9 cellular contexts compared by ENCODE assay signal in the genomic region with DNA sequence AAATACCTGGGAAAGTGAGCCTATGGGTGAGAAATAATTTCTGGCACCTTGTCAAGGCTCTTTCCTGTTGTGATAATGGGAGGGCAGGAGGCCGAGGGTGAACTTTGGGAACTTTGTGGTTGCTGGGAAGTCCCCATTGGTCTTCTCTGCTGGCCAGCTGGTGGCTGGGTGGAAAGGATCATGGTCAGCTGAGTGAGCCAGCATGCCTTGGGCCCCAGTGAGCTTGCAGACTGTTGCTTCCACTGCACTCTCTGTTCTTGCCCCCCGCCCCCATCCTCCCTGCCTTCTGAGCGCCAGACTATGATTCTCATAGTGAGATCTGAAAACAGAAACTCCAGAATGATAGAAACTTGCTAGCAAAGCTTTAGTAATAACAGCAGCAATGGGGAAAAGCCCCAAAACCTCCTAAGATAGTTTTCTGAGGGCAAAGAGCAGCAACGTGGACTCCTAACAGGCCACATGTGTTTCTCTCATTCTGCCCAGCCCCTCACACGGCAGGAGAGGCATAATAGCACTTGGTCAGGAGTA.
A peak's percentile ranks its signal among the peaks of the same experiment; 100 is the strongest.
DNase-seq lines count a peak whose midpoint lies in the region; ATAC-seq and TF ChIP-seq lines count a peak whose summit lies in the region.
"Had no signal": no experiment of that assay in that cellular context is flagged by ENCODE, and none has a peak within 500 bp of the region (broad histone marks: within the 10 kb centered on the region; RNA-seq: fewer than 3 reads in every experiment).

No MANE protein-coding gene starts in this region.

- TF ChIP-seq EP300 in suprapubic skin (IDR thresholded peaks at IDR 0.05), result no peak

- no peak overlapping the region for H2AK5ac ChIP-seq in neuronal stem cell (ENCODE audit: low read depth, low read length)

- H3K9ac ChIP-seq in neuronal stem cell (ENCODE audit: low read depth, low read length, poor library complexity), result no peak overlapping the region

- peaks cover 12% of the 10 kb centered on the region for H3K27me3 Mint-ChIP-seq in stimulated activated naive CD8-positive, alpha-beta T cell treated with anti-CD3 and anti-CD28 coated beads, Interleukin-15, amount 100 ng/mL, for 72 hours
- H3K27me3 Mint-ChIP-seq in T-cell, result peaks cover 3% of the 10 kb centered on the region in 2 donors

- peak; percentile 85 for DNase-seq in activated effector memory CD4-positive, alpha-beta T cell treated with anti-CD3 and anti-CD28 coated beads, Interleukin-2, amount 50 U/mL, for 16 hours
- DNase-seq in activated effector memory CD4-positive, alpha-beta T cell treated with Interleukin-2 at 50 U/mL for 16 hours, result no peak
- DNase-seq in activated CD8-positive, alpha-beta memory T cell treated with anti-CD3 and anti-CD28 coated beads, Interleukin-2, amount 50 U/mL, for 24 hours (ENCODE audit: extremely low read depth), result peak; percentile 31
- DNase-seq in stimulated activated naive CD8-positive, alpha-beta T cell treated with anti-CD3 and anti-CD28 coated beads, Interleukin-15, amount 100 ng/mL, for 72 hours, result peak; percentile 63 to 82
- DNase-seq in suprapubic skin (ENCODE audit: low spot score in 2 of 2), result no peak
- DNase-seq in T-cell, result no peak
- no peak for DNase-seq in neuronal stem cell (ENCODE audit: low spot score)

- H3K79me1 ChIP-seq in neuronal stem cell (ENCODE audit: low read depth, low read length), result no peaks in the 10 kb centered on the region

- no peak for TF ChIP-seq POLR2A in suprapubic skin (IDR thresholded peaks at IDR 0.05)

- peak; percentile 68 for ATAC-seq in HG02970 (IDR thresholded peaks at IDR 0.05; ENCODE audit: low FRiP score, unreplicated experiment)
- peak; percentile 78 for ATAC-seq in stimulated activated naive CD8-positive, alpha-beta T cell treated with anti-CD3 and anti-CD28 coated beads, Interleukin-15, amount 100 ng/mL, for 72 hours
- no peak for ATAC-seq in T-cell (replicated peaks in 1 of 4)

- H2AFZ ChIP-seq in neuronal stem cell (ENCODE audit: low read length), result no peak overlapping the region

- no peak overlapping the region for H3K14ac ChIP-seq in neuronal stem cell (ENCODE audit: low read length)

- H3K4me3 ChIP-seq in suprapubic skin, result no peak overlapping the region
- no peak overlapping the region for H3K4me3 ChIP-seq in neuronal stem cell (ENCODE audit: low read length in 2 of 2)

- H3K4me1 Mint-ChIP-seq in stimulated activated naive CD8-positive, alpha-beta T cell treated with anti-CD3 and anti-CD28 coated beads, Interleukin-15, amount 100 ng/mL, for 72 hours, result peaks cover 48% of the 10 kb centered on the region
- H3K4me1 Mint-ChIP-seq in T-cell, result peaks cover 7 to 26% (median 15%) of the 10 kb centered on the region in 3 donors

- WGBS in suprapubic skin, result 71% methylated on average over 5 of the region's 5 CpGs
- no CpG with 5 or more reads among the region's 5 CpGs for WGBS in neuronal stem cell (ENCODE audit: extremely low coverage in 2 of 2, insufficient read length in 2 of 2, insufficient replicate concordance in 1 of 2), 2 donors

- no peaks in the 10 kb centered on the region for H3K4me1 ChIP-seq in suprapubic skin
- peaks cover 0 to 11% of the 10 kb centered on the region in 2 donors for H3K4me1 ChIP-seq in neuronal stem cell (ENCODE audit: control insufficient read depth in 2 of 2, insufficient read depth in 1 of 2, low read depth in 1 of 2, low read length in 2 of 2)

- H3K23ac ChIP-seq in neuronal stem cell (ENCODE audit: low read depth, low read length, poor library complexity), result no peak overlapping the region

- H3K9me3 Mint-ChIP-seq in stimulated activated naive CD8-positive, alpha-beta T cell treated with anti-CD3 and anti-CD28 coated beads, Interleukin-15, amount 100 ng/mL, for 72 hours, result no peaks in the 10 kb centered on the region
- no peaks in the 10 kb centered on the region for H3K9me3 Mint-ChIP-seq in T-cell

- H3K27ac ChIP-seq in suprapubic skin (no peak overlapping the region), neuronal stem cell (replicated peaks; ENCODE audit: low read length) (no peak overlapping the region)
- H3K27ac ChIP-seq: HL-60 had no signal

- CTCF ChIA-PET in T-cell (lab: Charles Lee), result interaction anchor here in 1 of 2 donors (0.7 kb wide), 1 partner anchor 14 kb away, joined by 3 read pairs; no protein-coding TSS in a partner anchor

- H2BK120ac ChIP-seq in neuronal stem cell (ENCODE audit: low read depth, low read length), result no peak overlapping the region

- H3K27ac Mint-ChIP-seq in stimulated activated naive CD8-positive, alpha-beta T cell treated with anti-CD3 and anti-CD28 coated beads, Interleukin-15, amount 100 ng/mL, for 72 hours, result peak overlapping the region; percentile 42 to 87
- H3K27ac Mint-ChIP-seq in T-cell, result no peak overlapping the region

- POLR2A ChIA-PET in T-cell (lab: Charles Lee), result no interaction called here

- no peak overlapping the region for H2BK5ac ChIP-seq in neuronal stem cell (ENCODE audit: low read length)

- no peaks in the 10 kb centered on the region for H3K36me3 ChIP-seq in suprapubic skin
- H3K36me3 ChIP-seq in neuronal stem cell (replicated peaks in 1 of 2; ENCODE audit: control insufficient read depth in 2 of 2, insufficient read depth in 2 of 2, low read length in 2 of 2), result no peaks in the 10 kb centered on the region

- no peak overlapping the region for H2BK15ac ChIP-seq in neuronal stem cell (ENCODE audit: low read length)

- H2BK12ac ChIP-seq in neuronal stem cell (ENCODE audit: low read length), result no peak overlapping the region

- H3K4me2 ChIP-seq in neuronal stem cell (ENCODE audit: insufficient read depth, low read length, poor library complexity, severe bottlenecking), result no peak overlapping the region

- no peak overlapping the region for H3K18ac ChIP-seq in neuronal stem cell (ENCODE audit: low read length)

- no peak overlapping the region for H3K4ac ChIP-seq in neuronal stem cell (ENCODE audit: low read length)

- H3K9me3 ChIP-seq in suprapubic skin, result no peaks in the 10 kb centered on the region
- H3K9me3 ChIP-seq in neuronal stem cell (replicated peaks in 1 of 2; ENCODE audit: control insufficient read depth in 2 of 2, insufficient read depth in 1 of 2, low read depth in 1 of 2, low read length in 2 of 2), result no peaks in the 10 kb centered on the region

- no peak overlapping the region for H4K91ac ChIP-seq in neuronal stem cell (ENCODE audit: low read depth, low read length, poor library complexity)

- H3K4me3 Mint-ChIP-seq in stimulated activated naive CD8-positive, alpha-beta T cell treated with anti-CD3 and anti-CD28 coated beads, Interleukin-15, amount 100 ng/mL, for 72 hours, result peak overlapping the region; percentile 43 to 70
- H3K4me3 Mint-ChIP-seq in T-cell, result no peak overlapping the region

- no peaks in the 10 kb centered on the region for H3K36me3 Mint-ChIP-seq in T-cell

- no peaks in the 10 kb centered on the region for H3K27me3 ChIP-seq in suprapubic skin
- no peaks in the 10 kb centered on the region for H3K27me3 ChIP-seq in neuronal stem cell (ENCODE audit: control insufficient read depth in 3 of 3, insufficient read depth in 3 of 3, low read depth in 1 of 3, low read length in 3 of 3)

- TF ChIP-seq CTCF in suprapubic skin (IDR thresholded peaks at IDR 0.05), result no peak

- H4K8ac ChIP-seq in neuronal stem cell (ENCODE audit: low read depth, low read length), result no peak overlapping the region

Comparison
In these comparisons a context has a peak if more than half of its experiments do, and no peak if none do; other contexts are left out.
1. DNase-seq: peak in activated effector memory CD4-positive, alpha-beta T cell treated with anti-CD3 and anti-CD28 coated beads, Interleukin-2, amount 50 U/mL, for 16 hours (single experiment), activated CD8-positive, alpha-beta memory T cell treated with anti-CD3 and anti-CD28 coated beads, Interleukin-2, amount 50 U/mL, for 24 hours (single experiment) and stimulated activated naive CD8-positive, alpha-beta T cell treated with anti-CD3 and anti-CD28 coated beads, Interleukin-15, amount 100 ng/mL, for 72 hours (2 of 2); none in activated effector memory CD4-positive, alpha-beta T cell treated with Interleukin-2 at 50 U/mL for 16 hours (single experiment), suprapubic skin (0 of 2), T-cell (0 of 34) and neuronal stem cell (single experiment).
2. ATAC-seq: peak in HG02970 (single experiment) and stimulated activated naive CD8-positive, alpha-beta T cell treated with anti-CD3 and anti-CD28 coated beads, Interleukin-15, amount 100 ng/mL, for 72 hours (single experiment); none in T-cell (0 of 4).
3. H3K27ac Mint-ChIP-seq: peak in stimulated activated naive CD8-positive, alpha-beta T cell treated with anti-CD3 and anti-CD28 coated beads, Interleukin-15, amount 100 ng/mL, for 72 hours (2 of 2); none in T-cell (0 of 2).
4. H3K4me3 Mint-ChIP-seq: peak in stimulated activated naive CD8-positive, alpha-beta T cell treated with anti-CD3 and anti-CD28 coated beads, Interleukin-15, amount 100 ng/mL, for 72 hours (2 of 2); none in T-cell (0 of 3).